11 cellular contexts compared by ENCODE assay signal in genomic region chr12:45183263-45183662, GRCh38. TPM values are rescaled to one million over a fixed set of nuclear protein-coding genes. Genes with fewer than 3 reads are reported as not detected.
A peak's percentile ranks its signal among the peaks of the same experiment; 100 is the strongest.
DNase-seq lines count a peak whose midpoint lies in the region; ATAC-seq and TF ChIP-seq lines count a peak whose summit lies in the region.
"Had no signal": no experiment of that assay in that cellular context is flagged by ENCODE, and none has a peak within 500 bp of the region (broad histone marks: within the 10 kb centered on the region; RNA-seq: fewer than 3 reads in every experiment).

No MANE protein-coding gene starts in this region.

- ATAC-seq in HCT116 (no peak), left lobe of liver (peak; percentile 68)
- ATAC-seq in stimulated activated naive CD8-positive, alpha-beta T cell treated with anti-CD3 and anti-CD28 coated beads, Interleukin-15, Interleukin-2, amounts not matched to agents 100 U/mL and 50 U/mL, for 24 hours, result no peak

- H4K20me1 ChIP-seq in HCT116 (ENCODE audit: insufficient read depth), result no peaks in the 10 kb centered on the region

- no peak overlapping the region for H2BK120ac ChIP-seq in neuronal stem cell (ENCODE audit: low read depth, low read length)

- no peaks in the 10 kb centered on the region for H3K9me2 ChIP-seq in HCT116 (ENCODE audit: insufficient read depth)

- no peak overlapping the region for H2BK5ac ChIP-seq in neuronal stem cell (ENCODE audit: low read length)

- peaks cover 8% of the 10 kb centered on the region for H3K9me3 ChIP-seq in AG04450 (ENCODE audit: control insufficient read depth, insufficient read depth, low read length)
- no peaks in the 10 kb centered on the region for H3K9me3 ChIP-seq in HCT116 (ENCODE audit: control insufficient read depth in 1 of 2, insufficient read depth in 1 of 2, low read depth in 1 of 2, low read length in 2 of 2)
- peaks cover 7 to 16% of the 10 kb centered on the region in 2 donors for H3K9me3 ChIP-seq in ascending aorta
- H3K9me3 ChIP-seq in neuronal stem cell (replicated peaks in 1 of 2; ENCODE audit: control insufficient read depth in 2 of 2, insufficient read depth in 1 of 2, low read depth in 1 of 2, low read length in 2 of 2), result peaks cover 0 to 2% of the 10 kb centered on the region in 2 donors

- no peak overlapping the region for H3K14ac ChIP-seq in neuronal stem cell (ENCODE audit: low read length)

- H4K8ac ChIP-seq in neuronal stem cell (ENCODE audit: low read depth, low read length), result no peak overlapping the region

- no peak overlapping the region for H2BK15ac ChIP-seq in neuronal stem cell (ENCODE audit: low read length)

- RAD21 ChIA-PET in HCT116 (lab: Charles Lee; ENCODE audit: low non-redundant PET in 1 of 2, low total read pairs in 2 of 2, uncharacterized antibody in 2 of 2, unreplicated experiment in 2 of 2), result interaction anchor here in 1 of 2 experiments (0.9 kb wide), 1 partner anchor 9 kb away, joined by 3 read pairs; no protein-coding TSS in a partner anchor

- intact Hi-C loops in HCT116 (cut with micrococcal nuclease) (loop anchor here (5.0 kb wide), 1 partner anchor 564 kb away; no protein-coding TSS in a partner anchor), ascending aorta (cut with DNase I) (loop anchor here (2.0 kb wide), 1 partner anchor 206 kb away; no protein-coding TSS in a partner anchor)

- no TSS peak for BruUV-seq in HCT116 (replicated peaks; lab: Mats Ljungman, UMichigan)

- H3K4me1 ChIP-seq in HCT116 (ENCODE audit: control insufficient read depth in 1 of 2, insufficient read depth in 2 of 2, low read length in 2 of 2) (no peaks in the 10 kb centered on the region), ascending aorta (peaks cover 0 to 3% of the 10 kb centered on the region in 2 donors), neuronal stem cell (ENCODE audit: control insufficient read depth in 2 of 2, insufficient read depth in 1 of 2, low read depth in 1 of 2, low read length in 2 of 2) (no peaks in the 10 kb centered on the region)

- no CpG with 5 or more reads among the region's 2 CpGs for WGBS in neuronal stem cell (ENCODE audit: extremely low coverage in 2 of 2, insufficient read length in 2 of 2, insufficient replicate concordance in 1 of 2), 2 donors

- no peaks in the 10 kb centered on the region for H3K79me1 ChIP-seq in neuronal stem cell (ENCODE audit: low read depth, low read length)

- H3K4me3 ChIP-seq in AG04450 (ENCODE audit: low read depth, low read length) (no peak overlapping the region), HCT116 (replicated peaks in 1 of 2; ENCODE audit: low read depth in 1 of 2, low read length in 2 of 2) (no peak overlapping the region), ascending aorta (peak overlapping the region in 1 of 2 donors; percentile 19), neuronal stem cell (ENCODE audit: low read length in 2 of 2) (no peak overlapping the region)

- no peak for TF ChIP-seq POLR2A in HCT116 (IDR thresholded peaks at IDR 0.05; ENCODE audit: borderline replicate concordance, extremely low read depth, insufficient read depth, insufficient read length)

- H3K9ac ChIP-seq in HCT116 (ENCODE audit: low read length) (no peak overlapping the region), neuronal stem cell (ENCODE audit: low read depth, low read length, poor library complexity) (no peak overlapping the region)

- no peak overlapping the region for H4K91ac ChIP-seq in neuronal stem cell (ENCODE audit: low read depth, low read length, poor library complexity)

- no peak overlapping the region for H3K27ac ChIP-seq in AG04450 (ENCODE audit: low read depth, low read length)
- no peak overlapping the region for H3K27ac ChIP-seq in HCT116 (ENCODE audit: low read depth, low read length)
- H3K27ac ChIP-seq in ascending aorta, result no peak overlapping the region
- H3K27ac ChIP-seq in neuronal stem cell (replicated peaks; ENCODE audit: low read length), result no peak overlapping the region

- H3K18ac ChIP-seq in neuronal stem cell (ENCODE audit: low read length), result no peak overlapping the region

- no peak overlapping the region for H2AFZ ChIP-seq in HCT116 (ENCODE audit: low read depth, low read length, poor library complexity, severe bottlenecking)
- H2AFZ ChIP-seq in neuronal stem cell (ENCODE audit: low read length), result no peak overlapping the region

- no peak overlapping the region for H3K4me2 ChIP-seq in HCT116 (ENCODE audit: low read length)
- no peak overlapping the region for H3K4me2 ChIP-seq in neuronal stem cell (ENCODE audit: insufficient read depth, low read length, poor library complexity, severe bottlenecking)

- peak; percentile 60 for TF ChIP-seq RAD21 in HCT116 (IDR thresholded peaks at IDR 0.05; ENCODE audit: low read depth)

- no peaks in the 10 kb centered on the region for H3K79me2 ChIP-seq in HCT116 (ENCODE audit: insufficient read depth, low read length)

- H3K36me3 ChIP-seq in HCT116 (ENCODE audit: control insufficient read depth in 1 of 2, insufficient read depth in 2 of 2, low read length in 2 of 2) (no peaks in the 10 kb centered on the region), ascending aorta (no peaks in the 10 kb centered on the region), neuronal stem cell (replicated peaks in 1 of 2; ENCODE audit: control insufficient read depth in 2 of 2, insufficient read depth in 2 of 2, low read length in 2 of 2) (no peaks in the 10 kb centered on the region)

- H3K4ac ChIP-seq in neuronal stem cell (ENCODE audit: low read length), result no peak overlapping the region

- POLR2A ChIA-PET in AG04450 (lab: Yijun Ruan, JAX), result no interaction called here
- POLR2A ChIA-PET in HCT116 (lab: Charles Lee), result no interaction called here

- H3K23ac ChIP-seq in neuronal stem cell (ENCODE audit: low read depth, low read length, poor library complexity), result no peak overlapping the region

- H2AK5ac ChIP-seq in neuronal stem cell (ENCODE audit: low read depth, low read length), result no peak overlapping the region

- DNase-seq in AG04450 (ENCODE audit: low read depth, low spot score) (no peak), HCT116 (ENCODE audit: low read depth, low spot score) (no peak), ascending aorta (ENCODE audit: low spot score in 2 of 2) (no peak), left lobe of liver (ENCODE audit: low spot score) (no peak), NCI-H2171 treated with DMSO at 0.1 percent for 48 hours (lab: John Stamatoyannopoulos, UW) (no peak), neuronal stem cell (ENCODE audit: low spot score) (no peak), anterior cingulate cortex (lab: John Stamatoyannopoulos, UW) (no peak)
- no peak for DNase-seq in stimulated activated naive CD8-positive, alpha-beta T cell treated with anti-CD3 and anti-CD28 coated beads, Interleukin-15, Interleukin-2, amounts not matched to agents 100 U/mL and 50 U/mL, for 24 hours
- DNase-seq: activated naive CD4-positive, alpha-beta T cell treated with Interleukin-2 at 50 U/mL for 16 hours; immature natural killer cell; stimulated activated CD4-positive, alpha-beta T cell treated with anti-CD3 and anti-CD28 coated beads, Interleukin-2, amount 100 ng/mL, for 24 hours had no signal

- H3K27me3 ChIP-seq in AG04450 (ENCODE audit: control insufficient read depth, insufficient read depth, low read length) (no peaks in the 10 kb centered on the region), HCT116 (ENCODE audit: insufficient read depth, low read length) (no peaks in the 10 kb centered on the region), ascending aorta (no peaks in the 10 kb centered on the region), neuronal stem cell (ENCODE audit: control insufficient read depth in 3 of 3, insufficient read depth in 3 of 3, low read depth in 1 of 3, low read length in 3 of 3) (no peaks in the 10 kb centered on the region)

- peak; percentile 58 for TF ChIP-seq CTCF in AG04450 (IDR thresholded peaks at IDR 0.05; ENCODE audit: low read depth, low read length)
- peak; percentile 6 to 43 (median 27); a peak in 3 of 6 replicates for TF ChIP-seq CTCF in HCT116 (IDR thresholded peaks at IDR 0.05 in 2 of 3, conservative IDR thresholded peaks at IDR 0.05 in 1 of 3; ENCODE audit: borderline replicate concordance in 1 of 3, insufficient read depth in 1 of 3, low read depth in 2 of 3, low read length in 2 of 3)
- peak; percentile 14 to 67 (median 59) for TF ChIP-seq CTCF in ascending aorta (IDR thresholded peaks at IDR 0.05)

- CTCF ChIA-PET in AG04450 (lab: Charles Lee) (interaction anchor here (0.6 to 4.1 kb wide), 7 partner anchors 10 to 545 kb away, joined by 3 to 53 read pairs (median 5); no protein-coding TSS in a partner anchor), HCT116 (lab: Charles Lee) (interaction anchor here (0.7 to 1.9 kb wide), 3 partner anchors 32 to 361 kb away, joined by 3 to 10 read pairs (median 4); partner anchors contain the start of gene ANO6)

- no peak overlapping the region for H2BK12ac ChIP-seq in neuronal stem cell (ENCODE audit: low read length)

TF ChIP-seq in HCT116, 20 proteins besides CTCF, POLR2A, EP300 and RAD21 (continues in another document):
- TF ChIP-seq EGR1 (IDR thresholded peaks at IDR 0.05; ENCODE audit: low read depth) (no peak), ZFX (IDR thresholded peaks at IDR 0.05) (no peak), CEBPB (IDR thresholded peaks at IDR 0.05; ENCODE audit: low read depth) (no peak), TCF7L2 (IDR thresholded peaks at IDR 0.05; ENCODE audit: borderline replicate concordance, extremely low read depth, insufficient read depth, insufficient read length) (no peak)

RNA-seq across cellular contexts. Expression of gene ANO6, which starts 32.6 kb away (rescaled TPM):
- 44.0 and 51.9 TPM in 2 replicates for polyA plus RNA-seq in AG04450 (2011; rRNA removed)
- polyA minus RNA-seq in AG04450 (2011; rRNA and poly(A)+ RNA removed), result 37.2 and 50.2 TPM in 2 replicates
- total RNA-seq in HCT116 (2021; ENCODE audit: unreplicated experiment) (36.7 TPM), ascending aorta (49.6 TPM), left lobe of liver (49.5 TPM)
- 19.0 and 22.0 TPM in 2 replicates for polyA plus RNA-seq in HCT116 (2012)
- polyA plus RNA-seq in neuronal stem cell (2013, experiment 1 of 2), result 21.1 TPM
- 21.4 TPM for polyA plus RNA-seq in neuronal stem cell (2013, experiment 2 of 2)
